In the genomic region with DNA sequence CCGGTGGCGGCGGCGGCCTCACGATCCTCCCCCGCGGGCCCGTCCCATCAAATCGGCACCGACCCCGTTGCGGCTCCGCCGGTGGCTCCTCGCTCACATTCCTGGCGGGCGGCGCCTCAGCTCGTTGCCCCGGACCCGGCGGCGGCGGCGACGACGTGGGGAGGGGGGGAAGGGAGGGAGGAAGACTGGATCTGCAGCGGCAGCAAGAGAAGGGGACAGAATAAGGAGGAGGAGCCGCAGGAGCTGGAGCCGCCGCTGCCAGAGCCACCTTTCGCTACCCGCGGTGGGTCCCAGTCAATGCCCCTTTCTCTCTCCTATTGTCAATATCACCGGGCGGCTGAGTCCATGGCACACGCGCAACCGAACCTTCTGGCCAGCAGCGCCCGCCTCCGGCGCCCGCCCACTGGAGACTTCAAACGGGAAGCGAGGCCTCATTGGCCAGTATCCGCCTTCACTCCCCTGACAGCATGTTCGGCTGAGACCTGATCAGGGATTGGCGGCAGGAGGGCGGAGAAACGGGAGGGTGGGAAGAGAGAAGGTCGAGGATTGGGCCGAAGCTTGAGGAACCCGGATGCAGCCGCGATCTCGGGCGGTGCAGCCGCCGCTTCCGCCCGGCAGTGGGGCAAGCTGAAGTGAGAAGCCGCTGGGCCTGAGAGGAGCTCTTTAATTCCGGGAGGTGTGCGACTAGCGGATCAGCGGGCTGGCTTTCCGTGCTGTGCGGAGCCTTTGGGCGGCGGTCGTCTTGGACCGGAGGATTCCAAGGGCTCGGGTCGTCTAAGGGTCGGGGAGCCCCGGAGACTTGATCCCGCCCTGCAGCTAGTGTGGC, we compare ENCODE assay signal across 8 cellular contexts. TPM values are rescaled to one million over a fixed set of nuclear protein-coding genes. Genes with fewer than 3 reads are reported as not detected.
DNase-seq lines count a peak whose midpoint lies in the region; ATAC-seq and TF ChIP-seq lines count a peak whose summit lies in the region.

PPP2R5E (minus strand) TSS at position 378 of the 826 bp plus-strand sequence. CDS start 3,692 bp downstream, outside the sequence.

- TF ChIP-seq CTCF in PC-3 (conservative IDR thresholded peaks at IDR 0.05; ENCODE audit: low read depth, low read length) (no peak), mucosa of descending colon (IDR thresholded peaks at IDR 0.05) (no peak)

- H3K27ac ChIP-seq in PC-3 (ENCODE audit: low read length) = peak within 1 kb of the TSS; percentile 61
- H3K27ac ChIP-seq in epithelial cell of prostate = peak within 1 kb of the TSS; percentile 85

- BruUV-seq in PC-3 (replicated peaks; lab: Mats Ljungman, UMichigan) = no TSS peak

- no peaks in the 10 kb centered on the region for H3K9me2 ChIP-seq in PC-3 (replicated peaks; ENCODE audit: low read length)

- H3K9me3 ChIP-seq in PC-3 (ENCODE audit: low read length) (no peaks in the 10 kb centered on the region), mucosa of descending colon (no peaks in the 10 kb centered on the region)

- DNase-seq in DMS114 treated with DMSO at 0.1 percent for 48 hours (lab: John Stamatoyannopoulos, UW; ENCODE audit: unreplicated experiment) (peak; percentile 96), PC-3 (peak; percentile 99), activated T-cell treated with anti-CD3 and anti-CD28 coated beads for 48 hours (ENCODE audit: low read depth) (peak; percentile 96), epithelial cell of prostate (ENCODE audit: low read depth, low spot score) (peak; percentile 96), mucosa of descending colon (peak; percentile 98)
- DNase-seq in stimulated activated CD8-positive, alpha-beta memory T cell treated with anti-CD3 and anti-CD28 coated beads, Interleukin-4, amount 100 ng/mL, for 24 hours (ENCODE audit: low read depth) = peak; percentile 94

- peaks cover 16% of the 10 kb centered on the region for H4K20me1 ChIP-seq in PC-3 (ENCODE audit: low read length)

- H3K4me2 ChIP-seq in PC-3 (ENCODE audit: low read length) = peak within 1 kb of the TSS; percentile 97

- H3K4me3 ChIP-seq in PC-3 (ENCODE audit: low read length) (peak within 1 kb of the TSS; percentile 90), mucosa of descending colon (peak within 1 kb of the TSS; percentile 86)

- TF ChIP-seq RAD21 in Ishikawa (IDR thresholded peaks at IDR 0.05; ENCODE audit: low read depth) = no peak

- TF ChIP-seq EP300 in Ishikawa (IDR thresholded peaks at IDR 0.05; ENCODE audit: borderline replicate concordance) = no peak

- peaks cover 19% of the 10 kb centered on the region for H3K4me1 ChIP-seq in PC-3 (ENCODE audit: insufficient read depth, low read length)
- peaks cover 19% of the 10 kb centered on the region for H3K4me1 ChIP-seq in mucosa of descending colon (ENCODE audit: low read depth)

- H3K9ac ChIP-seq in PC-3 (ENCODE audit: low read length) = peak within 1 kb of the TSS; percentile 93

- POLR2A ChIA-PET in PC-3 (lab: Charles Lee; ENCODE audit: unreplicated experiment) = interaction anchor here (0.5 to 1.1 kb wide), 8 partner anchors 13 to 963 kb away, joined by 3 to 10 read pairs (median 3); partner anchors contain the start of gene WDR89

- no peaks in the 10 kb centered on the region for H3K27me3 ChIP-seq in PC-3 (ENCODE audit: low read length)

- intact Hi-C loops in PC-3 (cut with micrococcal nuclease) (loop anchor here (1.0 to 5.0 kb wide), 7 partner anchors 51 to 227 kb away; no protein-coding TSS in a partner anchor), mucosa of descending colon (cut with DNase I, micrococcal nuclease) (loop anchor here in 1 of 2 donors (5.0 kb wide), 1 partner anchor 156 kb away; no protein-coding TSS in a partner anchor)

- ATAC-seq in GM21576 (IDR thresholded peaks at IDR 0.05; ENCODE audit: unreplicated experiment) (peak; percentile 95), PC-3 (peak; percentile 94), mucosa of descending colon (peak; percentile 97)

- CTCF ChIA-PET in PC-3 (lab: Charles Lee) = interaction anchor here (0.5 to 2.1 kb wide), 12 partner anchors 13 to 323 kb away, joined by 3 to 21 read pairs (median 3); partner anchors contain the start of gene WDR89

- H2AFZ ChIP-seq in PC-3 (ENCODE audit: low read length) = peak within 1 kb of the TSS; percentile 90

- peaks cover 47% of the 10 kb centered on the region for H3K79me2 ChIP-seq in PC-3 (ENCODE audit: low read length)

- peaks cover 10% of the 10 kb centered on the region; the same call in 1 of the 2 replicates for H3K36me3 ChIP-seq in PC-3 (ENCODE audit: low read depth, low read length)
- H3K36me3 ChIP-seq in mucosa of descending colon (ENCODE audit: low read depth) = no peaks in the 10 kb centered on the region

- H3F3A ChIP-seq in PC-3 (ENCODE audit: low read length, unreplicated experiment) = no peaks in the 10 kb centered on the region

TF ChIP-seq in Ishikawa, 13 proteins besides CTCF, POLR2A, EP300 and RAD21:
- TF ChIP-seq NFIC (IDR thresholded peaks at IDR 0.05) (no peak), USF1 (IDR thresholded peaks at IDR 0.05) (no peak), FOXM1 (IDR thresholded peaks at IDR 0.05; ENCODE audit: borderline replicate concordance, low read depth) (peak; percentile 66; the same call in 1 of the 2 replicates), TAF1 (IDR thresholded peaks at IDR 0.05; ENCODE audit: low read depth) (peak; percentile 71), EGR1 (IDR thresholded peaks at IDR 0.05) (no peak), TEAD4 (IDR thresholded peaks at IDR 0.05) (peak; percentile 52; the same call in 1 of the 2 replicates), TCF12 (IDR thresholded peaks at IDR 0.05; ENCODE audit: low read depth) (0 out of 2 replicates have a peak, but pooled peaks have one; percentile 34), CREB1 (IDR thresholded peaks at IDR 0.05; ENCODE audit: low read depth) (peak; percentile 31; the same call in 1 of the 2 replicates), CEBPB (IDR thresholded peaks at IDR 0.05) (no peak), ZBTB7A (IDR thresholded peaks at IDR 0.05; ENCODE audit: low read depth) (0 out of 2 replicates have a peak, but pooled peaks have one; percentile 30), YY1 (IDR thresholded peaks at IDR 0.05; ENCODE audit: low read depth) (peak; percentile 60; the same call in 1 of the 2 replicates)
- TF ChIP-seq, protein P1, sequence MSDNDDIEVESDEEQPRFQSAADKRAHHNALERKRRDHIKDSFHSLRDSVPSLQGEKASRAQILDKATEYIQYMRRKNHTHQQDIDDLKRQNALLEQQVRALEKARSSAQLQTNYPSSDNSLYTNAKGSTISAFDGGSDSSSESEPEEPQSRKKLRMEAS (IDR thresholded peaks at IDR 0.05) = peak; percentile 45
- TF ChIP-seq, protein P2, sequence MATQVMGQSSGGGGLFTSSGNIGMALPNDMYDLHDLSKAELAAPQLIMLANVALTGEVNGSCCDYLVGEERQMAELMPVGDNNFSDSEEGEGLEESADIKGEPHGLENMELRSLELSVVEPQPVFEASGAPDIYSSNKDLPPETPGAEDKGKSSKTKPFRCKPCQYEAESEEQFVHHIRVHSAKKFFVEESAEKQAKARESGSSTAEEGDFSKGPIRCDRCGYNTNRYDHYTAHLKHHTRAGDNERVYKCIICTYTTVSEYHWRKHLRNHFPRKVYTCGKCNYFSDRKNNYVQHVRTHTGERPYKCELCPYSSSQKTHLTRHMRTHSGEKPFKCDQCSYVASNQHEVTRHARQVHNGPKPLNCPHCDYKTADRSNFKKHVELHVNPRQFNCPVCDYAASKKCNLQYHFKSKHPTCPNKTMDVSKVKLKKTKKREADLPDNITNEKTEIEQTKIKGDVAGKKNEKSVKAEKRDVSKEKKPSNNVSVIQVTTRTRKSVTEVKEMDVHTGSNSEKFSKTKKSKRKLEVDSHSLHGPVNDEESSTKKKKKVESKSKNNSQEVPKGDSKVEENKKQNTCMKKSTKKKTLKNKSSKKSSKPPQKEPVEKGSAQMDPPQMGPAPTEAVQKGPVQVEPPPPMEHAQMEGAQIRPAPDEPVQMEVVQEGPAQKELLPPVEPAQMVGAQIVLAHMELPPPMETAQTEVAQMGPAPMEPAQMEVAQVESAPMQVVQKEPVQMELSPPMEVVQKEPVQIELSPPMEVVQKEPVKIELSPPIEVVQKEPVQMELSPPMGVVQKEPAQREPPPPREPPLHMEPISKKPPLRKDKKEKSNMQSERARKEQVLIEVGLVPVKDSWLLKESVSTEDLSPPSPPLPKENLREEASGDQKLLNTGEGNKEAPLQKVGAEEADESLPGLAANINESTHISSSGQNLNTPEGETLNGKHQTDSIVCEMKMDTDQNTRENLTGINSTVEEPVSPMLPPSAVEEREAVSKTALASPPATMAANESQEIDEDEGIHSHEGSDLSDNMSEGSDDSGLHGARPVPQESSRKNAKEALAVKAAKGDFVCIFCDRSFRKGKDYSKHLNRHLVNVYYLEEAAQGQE (IDR thresholded peaks at IDR 0.05; ENCODE audit: low read depth) = no peak

RNA-seq across cellular contexts. Expression of gene PPP2R5E, which starts in this region (rescaled TPM):
- total RNA-seq in PC-3 (2014; rRNA removed) (17.2 and 26.4 TPM in 2 replicates), mucosa of descending colon (10 to 100 TPM; 45.3 to 54.1 (median 51.6) TPM)

Comparison
In these comparisons a context has a peak if more than half of its experiments do, and no peak if none do; other contexts are left out.
1. Peak in every context shown above with its lines: DNase-seq, ATAC-seq, H3K4me3 ChIP-seq and H3K27ac ChIP-seq.